23 cellular contexts compared by ENCODE assay signal in genomic region chr21:46069166-46069565, GRCh38.
"Had no signal": no experiment of that assay in that cellular context is flagged by ENCODE, and none has a peak within 500 bp of the region (broad histone marks: within the 10 kb centered on the region; RNA-seq: fewer than 3 reads in every experiment).

No MANE protein-coding gene starts in this region.

- H3K4me1 ChIP-seq: psoas muscle had no signal

- H3K36me3 ChIP-seq: left lung, ovary, right atrium auricular region, thyroid gland had no signal

- H3K9me3 ChIP-seq: left lung, ovary, psoas muscle, right atrium auricular region, thyroid gland had no signal

- FAIRE-seq: endometrium had no signal

- H3K4me1 Mint-ChIP-seq: activated B cell treated with CpG ODN at 0.5 μM for 24 hours; activated T-helper 17 cell treated with anti-CD3 and anti-CD28 coated beads, Interleukin-2, amount 50 U/mL, for 72 hours had no signal

- H3K27me3 ChIP-seq: ovary, right atrium auricular region, thyroid gland had no signal

- DNase-seq: activated B cell treated with CpG ODN at 0.5 μM for 24 hours; activated CD4-positive, alpha-beta T cell treated with anti-CD3 and anti-CD28 coated beads, Interleukin-2, amount 10 ng/mL, durations not matched to agents 7 days and 5 days; activated naive CD8-positive, alpha-beta T cell treated with anti-CD3 and anti-CD28 coated beads for 36 hours; activated T-cell treated with anti-CD3 and anti-CD28 coated beads, Interleukin-2, amount 50 U/mL, for 24 hours; amygdala; cerebellar nuclear complex; cortex of kidney; erythroblast; foreskin melanocyte; naive B cell; stimulated activated CD4-positive, alpha-beta T cell treated with anti-CD3 and anti-CD28 coated beads, Interleukin-4, amount 100 ng/mL, for 24 hours; stimulated activated naive CD8-positive, alpha-beta T cell treated with anti-CD3 and anti-CD28 coated beads, Interleukin-15, Interleukin-2, amounts not matched to agents 100 U/mL and 50 U/mL, for 24 hours; SW 1271; T-helper 17 cell; thyroid gland had no signal

- H3K27ac Mint-ChIP-seq: activated B cell treated with CpG ODN at 0.5 μM for 24 hours; activated CD4-positive, alpha-beta T cell treated with anti-CD3 and anti-CD28 coated beads, Interleukin-2, amount 10 ng/mL, durations not matched to agents 7 days and 5 days; activated CD8-positive, alpha-beta T cell treated with anti-CD3 and anti-CD28 coated beads, Interleukin-2, amount 10 ng/mL, durations not matched to agents 7 days and 5 days; activated naive CD8-positive, alpha-beta T cell treated with anti-CD3 and anti-CD28 coated beads for 36 hours; activated T-cell treated with anti-CD3 and anti-CD28 coated beads, Interleukin-2, amount 50 U/mL, for 24 hours; activated T-helper 17 cell treated with anti-CD3 and anti-CD28 coated beads, Interleukin-2, amount 50 U/mL, for 72 hours; T-helper 17 cell had no signal

- H3K4me3 Mint-ChIP-seq: activated B cell treated with CpG ODN at 0.5 μM for 24 hours; activated CD4-positive, alpha-beta T cell treated with anti-CD3 and anti-CD28 coated beads, Interleukin-2, amount 10 ng/mL, durations not matched to agents 7 days and 5 days; activated CD8-positive, alpha-beta T cell treated with anti-CD3 and anti-CD28 coated beads, Interleukin-2, amount 10 ng/mL, durations not matched to agents 7 days and 5 days; activated naive CD8-positive, alpha-beta T cell treated with anti-CD3 and anti-CD28 coated beads for 36 hours; activated T-cell treated with anti-CD3 and anti-CD28 coated beads, Interleukin-2, amount 50 U/mL, for 24 hours; activated T-helper 17 cell treated with anti-CD3 and anti-CD28 coated beads, Interleukin-2, amount 50 U/mL, for 72 hours; naive B cell; T-helper 17 cell had no signal

- H3K4me3 ChIP-seq: left lung, lung, ovary, psoas muscle, right atrium auricular region, thyroid gland had no signal

- H3K36me3 Mint-ChIP-seq: activated naive CD8-positive, alpha-beta T cell treated with anti-CD3 and anti-CD28 coated beads for 36 hours; naive B cell had no signal

- H3K27ac ChIP-seq: left lung, ovary, psoas muscle, right atrium auricular region, thyroid gland had no signal

- H3K9me3 Mint-ChIP-seq: activated B cell treated with CpG ODN at 0.5 μM for 24 hours; activated naive CD8-positive, alpha-beta T cell treated with anti-CD3 and anti-CD28 coated beads for 36 hours; activated T-cell treated with anti-CD3 and anti-CD28 coated beads, Interleukin-2, amount 50 U/mL, for 24 hours; activated T-helper 17 cell treated with anti-CD3 and anti-CD28 coated beads, Interleukin-2, amount 50 U/mL, for 72 hours had no signal
